16 cellular contexts compared by ENCODE assay signal in the genomic region with DNA sequence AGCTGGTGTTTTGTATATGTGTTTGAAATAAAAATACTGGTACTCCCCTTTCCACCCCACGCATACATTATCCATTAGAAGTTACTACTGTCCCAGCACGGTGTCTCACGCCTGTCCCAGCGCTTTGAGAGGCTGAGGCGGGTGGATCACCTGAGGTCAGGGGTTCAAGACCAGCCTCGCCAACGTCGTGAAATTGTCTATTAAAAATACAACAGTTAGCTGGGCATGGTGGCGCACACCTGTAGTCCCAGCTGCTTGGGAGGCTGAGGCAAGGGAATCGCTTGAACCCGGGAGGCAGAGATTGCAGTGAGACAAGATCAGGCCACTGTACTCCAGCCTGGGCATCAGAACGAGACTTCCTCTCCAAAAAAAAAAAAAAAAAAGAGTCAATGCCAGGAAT. TPM values are rescaled to one million over a fixed set of nuclear protein-coding genes. Genes with fewer than 3 reads are reported as not detected.
DNase-seq lines count a peak whose midpoint lies in the region; ATAC-seq and TF ChIP-seq lines count a peak whose summit lies in the region.
"Had no signal": no experiment of that assay in that cellular context is flagged by ENCODE, and none has a peak within 500 bp of the region (broad histone marks: within the 10 kb centered on the region; RNA-seq: fewer than 3 reads in every experiment).

No MANE protein-coding gene starts in this region.

- no peak overlapping the region for H3K9ac ChIP-seq in mammary epithelial cell (ENCODE audit: insufficient read depth, low read length)

- DNase-seq in breast epithelium (ENCODE audit: low spot score in 2 of 2), result no peak
- no peak for DNase-seq in mammary epithelial cell
- no peak for DNase-seq in WTC11 (ENCODE audit: low spot score)
- no peak for DNase-seq in immature natural killer cell
- no peak for DNase-seq in stimulated activated naive CD8-positive, alpha-beta T cell treated with anti-CD3 and anti-CD28 coated beads, Interleukin-15, amount 100 ng/mL, for 72 hours
- DNase-seq in SW 1271 (lab: John Stamatoyannopoulos, UW), result no peak
- no peak for DNase-seq in germinal center (ENCODE audit: low spot score)
- DNase-seq: body of pancreas; DMS79; effector memory CD4-positive, alpha-beta T cell; foreskin fibroblast; NCI-H2227 treated with DMSO at 0.1 percent for 48 hours; stimulated activated CD4-positive, alpha-beta T cell treated with anti-CD3 and anti-CD28 coated beads, Interleukin-12 subunit alpha, Interleukin-12 subunit beta, amount 100 ng/mL, for 4 hours had no signal

- H4K20me1 ChIP-seq in mammary epithelial cell (ENCODE audit: insufficient read depth, low read length), result no peaks in the 10 kb centered on the region

- H3K36me3 ChIP-seq in breast epithelium, result no peaks in the 10 kb centered on the region
- no peaks in the 10 kb centered on the region for H3K36me3 ChIP-seq in mammary epithelial cell (ENCODE audit: insufficient read depth, low read length)
- H3K36me3 ChIP-seq: ovary had no signal

- peak overlapping the region; percentile 40; the same call in 1 of the 2 replicates for H3K27ac Mint-ChIP-seq in WTC11
- peak overlapping the region in 3 of 6 donors; percentile 4 to 49 (median 30) for H3K27ac Mint-ChIP-seq in immature natural killer cell
- peak overlapping the region in 1 of 2 donors; percentile 44 for H3K27ac Mint-ChIP-seq in stimulated activated naive CD8-positive, alpha-beta T cell treated with anti-CD3 and anti-CD28 coated beads, Interleukin-15, amount 100 ng/mL, for 72 hours

- H2AFZ ChIP-seq in mammary epithelial cell (ENCODE audit: low read depth, low read length), result no peak overlapping the region

- peaks cover 2% of the 10 kb centered on the region; the same call in 1 of the 2 replicates for H3K36me3 Mint-ChIP-seq in WTC11
- H3K36me3 Mint-ChIP-seq in immature natural killer cell, result no peaks in the 10 kb centered on the region

- peaks cover 52% of the 10 kb centered on the region for H3K79me2 ChIP-seq in mammary epithelial cell (ENCODE audit: insufficient read depth, low read length)

- H3K9me3 ChIP-seq in breast epithelium (no peaks in the 10 kb centered on the region), mammary epithelial cell (replicated peaks; ENCODE audit: insufficient read depth, low read length) (no peaks in the 10 kb centered on the region)
- H3K9me3 ChIP-seq: body of pancreas, ovary, suprapubic skin had no signal

- H3K9me3 Mint-ChIP-seq in WTC11 (no peaks in the 10 kb centered on the region), immature natural killer cell (no peaks in the 10 kb centered on the region)
- no peaks in the 10 kb centered on the region for H3K9me3 Mint-ChIP-seq in stimulated activated naive CD8-positive, alpha-beta T cell treated with anti-CD3 and anti-CD28 coated beads, Interleukin-15, amount 100 ng/mL, for 72 hours

- CTCF ChIA-PET in mammary epithelial cell (lab: Charles Lee; ENCODE audit: low non-redundant PET) (no interaction called here), WTC11 (lab: Charles Lee) (no interaction called here)

- WGBS in mammary epithelial cell (ENCODE audit: low coverage, missing lambda C conversion rate), result 97% methylated on average over 8 of the region's 12 CpGs

- in situ Hi-C loops in mammary epithelial cell (cut with MboI; ENCODE audit: low sequenced_read_pairs in 2 of 2), result no loop called here

- H3K4me3 ChIP-seq in breast epithelium (peak overlapping the region in 1 of 3 donors; percentile 23), mammary epithelial cell (replicated peaks in 1 of 3; ENCODE audit: insufficient read depth in 1 of 3, low read depth in 2 of 3, low read length in 3 of 3) (no peak overlapping the region)
- H3K4me3 ChIP-seq: body of pancreas, ovary had no signal

- H3K27me3 Mint-ChIP-seq in WTC11 (ENCODE audit: low read depth) (no peaks in the 10 kb centered on the region), immature natural killer cell (ENCODE audit: low read depth in 3 of 3) (peaks cover 14 to 22% (median 20%) of the 10 kb centered on the region in 3 donors)
- H3K27me3 Mint-ChIP-seq in stimulated activated naive CD8-positive, alpha-beta T cell treated with anti-CD3 and anti-CD28 coated beads, Interleukin-15, amount 100 ng/mL, for 72 hours, result no peaks in the 10 kb centered on the region

- dilution Hi-C loops in mammary epithelial cell (cut with HindIII; ENCODE audit: low sequenced_read_pairs), result no loop called here

- H3K27ac ChIP-seq in breast epithelium (peak overlapping the region; percentile 60 to 68), mammary epithelial cell (ENCODE audit: insufficient read depth, low read depth, low read length) (no peak overlapping the region)
- H3K27ac ChIP-seq: ovary, suprapubic skin had no signal

- POLR2A ChIA-PET in WTC11 (lab: Charles Lee), result no interaction called here

- no peak overlapping the region for H3K4me2 ChIP-seq in mammary epithelial cell (ENCODE audit: insufficient read depth, low read depth, low read length)

- ATAC-seq in WTC11 (no peak), esophagus mucosa (no peak)
- no peak for ATAC-seq in stimulated activated naive CD8-positive, alpha-beta T cell treated with anti-CD3 and anti-CD28 coated beads, Interleukin-15, amount 100 ng/mL, for 72 hours
- ATAC-seq: body of pancreas had no signal

- TF ChIP-seq CTCF in breast epithelium (IDR thresholded peaks at IDR 0.05) (no peak), mammary epithelial cell (conservative IDR thresholded peaks at IDR 0.05 in 1 of 2, IDR thresholded peaks at IDR 0.05 in 1 of 2; ENCODE audit: extremely low read depth in 1 of 2, insufficient read depth in 1 of 2, low read depth in 1 of 2, low read length in 2 of 2) (no peak), WTC11 (IDR thresholded peaks at IDR 0.05) (no peak)

- H3K4me1 ChIP-seq in breast epithelium (peaks cover 0 to 35% of the 10 kb centered on the region in 2 donors), mammary epithelial cell (ENCODE audit: insufficient read depth, low read length) (no peaks in the 10 kb centered on the region)

- intact Hi-C loops in breast epithelium (cut with DNase I; ENCODE audit: low total_unique reads), result no loop called here
- intact Hi-C loops in mammary epithelial cell (cut with micrococcal nuclease), result no loop called here

- TF ChIP-seq POLR2A in breast epithelium (IDR thresholded peaks at IDR 0.05), result no peak

- peaks cover 45% of the 10 kb centered on the region for H3K4me1 Mint-ChIP-seq in WTC11
- H3K4me1 Mint-ChIP-seq in immature natural killer cell, result peaks cover 62 to 82% of the 10 kb centered on the region in 2 donors
- peaks cover 50% of the 10 kb centered on the region for H3K4me1 Mint-ChIP-seq in stimulated activated naive CD8-positive, alpha-beta T cell treated with anti-CD3 and anti-CD28 coated beads, Interleukin-15, amount 100 ng/mL, for 72 hours

- H3K27me3 ChIP-seq in breast epithelium (no peaks in the 10 kb centered on the region), mammary epithelial cell (ENCODE audit: insufficient read depth, low read length) (no peaks in the 10 kb centered on the region)
- H3K27me3 ChIP-seq: body of pancreas, ovary, suprapubic skin had no signal

- no TSS peak for BruUV-seq in mammary epithelial cell (replicated peaks; lab: Mats Ljungman, UMichigan)

- H3K4me3 Mint-ChIP-seq in WTC11, result no peak overlapping the region; the same call in 1 of the 2 replicates
- H3K4me3 Mint-ChIP-seq in immature natural killer cell, result peak overlapping the region; percentile 5 to 52 (median 23)
- peak overlapping the region; percentile 34 for H3K4me3 Mint-ChIP-seq in stimulated activated naive CD8-positive, alpha-beta T cell treated with anti-CD3 and anti-CD28 coated beads, Interleukin-15, amount 100 ng/mL, for 72 hours

TF ChIP-seq in WTC11, 78 proteins besides CTCF, POLR2A, EP300 and RAD21 (continues in another document):
- TF ChIP-seq, protein P1, sequence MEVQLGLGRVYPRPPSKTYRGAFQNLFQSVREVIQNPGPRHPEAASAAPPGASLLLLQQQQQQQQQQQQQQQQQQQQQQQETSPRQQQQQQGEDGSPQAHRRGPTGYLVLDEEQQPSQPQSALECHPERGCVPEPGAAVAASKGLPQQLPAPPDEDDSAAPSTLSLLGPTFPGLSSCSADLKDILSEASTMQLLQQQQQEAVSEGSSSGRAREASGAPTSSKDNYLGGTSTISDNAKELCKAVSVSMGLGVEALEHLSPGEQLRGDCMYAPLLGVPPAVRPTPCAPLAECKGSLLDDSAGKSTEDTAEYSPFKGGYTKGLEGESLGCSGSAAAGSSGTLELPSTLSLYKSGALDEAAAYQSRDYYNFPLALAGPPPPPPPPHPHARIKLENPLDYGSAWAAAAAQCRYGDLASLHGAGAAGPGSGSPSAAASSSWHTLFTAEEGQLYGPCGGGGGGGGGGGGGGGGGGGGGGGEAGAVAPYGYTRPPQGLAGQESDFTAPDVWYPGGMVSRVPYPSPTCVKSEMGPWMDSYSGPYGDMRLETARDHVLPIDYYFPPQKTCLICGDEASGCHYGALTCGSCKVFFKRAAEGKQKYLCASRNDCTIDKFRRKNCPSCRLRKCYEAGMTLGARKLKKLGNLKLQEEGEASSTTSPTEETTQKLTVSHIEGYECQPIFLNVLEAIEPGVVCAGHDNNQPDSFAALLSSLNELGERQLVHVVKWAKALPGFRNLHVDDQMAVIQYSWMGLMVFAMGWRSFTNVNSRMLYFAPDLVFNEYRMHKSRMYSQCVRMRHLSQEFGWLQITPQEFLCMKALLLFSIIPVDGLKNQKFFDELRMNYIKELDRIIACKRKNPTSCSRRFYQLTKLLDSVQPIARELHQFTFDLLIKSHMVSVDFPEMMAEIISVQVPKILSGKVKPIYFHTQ (CRISPR knock-in tag; IDR thresholded peaks at IDR 0.05), result no peak
- TF ChIP-seq ZNF219 (CRISPR knock-in tag; IDR thresholded peaks at IDR 0.05; ENCODE audit: borderline replicate concordance), result no peak
- TF ChIP-seq, protein P2, sequence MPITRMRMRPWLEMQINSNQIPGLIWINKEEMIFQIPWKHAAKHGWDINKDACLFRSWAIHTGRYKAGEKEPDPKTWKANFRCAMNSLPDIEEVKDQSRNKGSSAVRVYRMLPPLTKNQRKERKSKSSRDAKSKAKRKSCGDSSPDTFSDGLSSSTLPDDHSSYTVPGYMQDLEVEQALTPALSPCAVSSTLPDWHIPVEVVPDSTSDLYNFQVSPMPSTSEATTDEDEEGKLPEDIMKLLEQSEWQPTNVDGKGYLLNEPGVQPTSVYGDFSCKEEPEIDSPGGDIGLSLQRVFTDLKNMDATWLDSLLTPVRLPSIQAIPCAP (CRISPR knock-in tag; IDR thresholded peaks at IDR 0.05), result no peak

RNA-seq across cellular contexts. Expression of a gene that starts 2.7 kb away (rescaled TPM):
- total RNA-seq in breast epithelium, result 100 to 1,000 TPM; 166 to 269 (median 176) TPM
- 10 to 100 TPM; 23.6 to 52.3 TPM for total RNA-seq in mammary epithelial cell
- 18.0 TPM for polyA plus RNA-seq in mammary epithelial cell
- 25.1 TPM for polyA minus RNA-seq in mammary epithelial cell
- 27.0 to 31.0 TPM (median 29.2 TPM) in 3 replicates for total RNA-seq in WTC11 (2021)
- polyA plus RNA-seq in immature natural killer cell, result 100 to 1,000 TPM in 1 of 3 donors, 10 to 100 TPM in 2; 42.8 to 107 (median 51.9) TPM
- total RNA-seq in esophagus mucosa, result 44.6 TPM
